ENCODE assay signal across 19 cellular contexts in the genomic region with DNA sequence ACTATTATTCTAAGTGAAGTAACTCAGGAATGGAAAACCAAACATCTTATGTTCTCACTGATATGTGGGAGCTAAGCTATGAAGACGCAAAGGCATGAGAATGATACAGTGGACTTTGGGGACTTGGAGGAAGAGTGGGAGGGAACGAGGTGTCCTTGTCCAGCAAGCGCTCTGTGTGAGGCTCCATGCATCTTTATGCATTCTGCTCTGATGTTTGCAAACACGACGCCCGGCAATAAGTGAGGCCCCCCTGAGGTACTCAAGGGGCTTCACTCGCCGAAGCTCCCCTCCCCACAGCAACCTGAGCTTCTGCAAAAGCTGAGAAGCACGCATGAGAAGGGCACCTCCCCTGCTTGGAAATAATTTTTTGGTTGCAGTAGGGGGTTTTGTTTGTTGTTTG.
DNase-seq lines count a peak whose midpoint lies in the region; ATAC-seq, FAIRE-seq and TF ChIP-seq lines count a peak whose summit lies in the region.
"Had no signal": no experiment of that assay in that cellular context is flagged by ENCODE, and none has a peak within 500 bp of the region (broad histone marks: within the 10 kb centered on the region; RNA-seq: fewer than 3 reads in every experiment).

No MANE protein-coding gene starts in this region.

- TF ChIP-seq POLR2A in H1 (IDR thresholded peaks at IDR 0.05; ENCODE audit: control extremely low read depth in 1 of 2, low read depth in 2 of 2, low read length in 2 of 2) (no peak), testis (IDR thresholded peaks at IDR 0.05) (no peak)

- FAIRE-seq in H1 (lab: Jason Lieb, UNC), result no peak

- H3K4ac ChIP-seq in H1 (replicated peaks; ENCODE audit: insufficient read length, low read depth, low read length), result no peak overlapping the region

- no peak overlapping the region for H4K5ac ChIP-seq in H1 (ENCODE audit: insufficient read length, low read depth, low read length)

- H3K79me2 ChIP-seq in H1 (ENCODE audit: control insufficient read depth in 1 of 2, insufficient read depth in 2 of 2, low read length in 2 of 2) (no peaks in the 10 kb centered on the region), parathyroid adenoma (no peaks in the 10 kb centered on the region)

- H3K27me3 ChIP-seq in left ventricle myocardium inferior (ENCODE audit: low read depth) (no peaks in the 10 kb centered on the region), heart right ventricle (no peaks in the 10 kb centered on the region), H1 (replicated peaks in 1 of 4; ENCODE audit: control insufficient read depth in 3 of 4, extremely low read depth in 1 of 4, insufficient read depth in 3 of 4, low read length in 3 of 4) (no peaks in the 10 kb centered on the region), parathyroid adenoma (ENCODE audit: control insufficient read depth, insufficient read depth, low read length) (no peaks in the 10 kb centered on the region), testis (no peaks in the 10 kb centered on the region)

- H2BK120ac ChIP-seq in H1 (replicated peaks; ENCODE audit: low read depth, low read length), result no peak overlapping the region

- H3K79me1 ChIP-seq in H1 (ENCODE audit: low read depth, low read length), result no peaks in the 10 kb centered on the region

- H3K4me1 ChIP-seq in left ventricle myocardium inferior, result peaks cover 33% of the 10 kb centered on the region
- H3K4me1 ChIP-seq in heart right ventricle, result peaks cover under 1 to 34% (median 24%) of the 10 kb centered on the region in 9 donors
- H3K4me1 ChIP-seq in H1 (replicated peaks in 1 of 4; ENCODE audit: control insufficient read depth in 3 of 4, insufficient read depth in 4 of 4, low read length in 3 of 4), result peaks cover 3 to 9% (median 7%) of the 10 kb centered on the region in 4 experiments; a peak in 6 of 7 replicates
- H3K4me1 ChIP-seq in parathyroid adenoma, result peaks cover 10% of the 10 kb centered on the region
- peaks cover 68% of the 10 kb centered on the region for H3K4me1 ChIP-seq in testis

- no peak overlapping the region for H2BK20ac ChIP-seq in H1 (ENCODE audit: low read length)

- DNase-seq in left ventricle myocardium inferior (no peak), heart right ventricle (no peak), H1 (ENCODE audit: low read depth in 1 of 2, low spot score in 2 of 2) (no peak), testis (peak; percentile 76), UCSD-AML1 (lab: John Stamatoyannopoulos, UW; ENCODE audit: unreplicated experiment) (no peak), NCI-H2171 treated with DMSO at 0.1 percent for 48 hours (lab: John Stamatoyannopoulos, UW) (no peak), SHP77 (lab: John Stamatoyannopoulos, UW) (no peak)
- DNase-seq: 8988T; CD4-positive, CD25-positive, alpha-beta regulatory T cell; COR-L47; DMS 273 treated with DMSO at 0.1 percent for 48 hours; DND-41; KBM-7; NCI-H1105 treated with DMSO at 0.1 percent for 48 hours; NCI-H1694; NCI-H2227 treated with DMSO at 0.1 percent for 48 hours; NCI-H524; RPMI8226 had no signal

- no peaks in the 10 kb centered on the region for H3K9me3 ChIP-seq in left ventricle myocardium inferior (replicated peaks)
- peaks cover 0 to 4% (median 0%) of the 10 kb centered on the region in 11 donors for H3K9me3 ChIP-seq in heart right ventricle
- H3K9me3 ChIP-seq in H1 (ENCODE audit: insufficient read depth in 2 of 2, low read depth in 1 of 2, low read length in 1 of 2), result no peaks in the 10 kb centered on the region
- no peaks in the 10 kb centered on the region for H3K9me3 ChIP-seq in parathyroid adenoma (ENCODE audit: control insufficient read depth, low read length)
- H3K9me3 ChIP-seq in testis, result no peaks in the 10 kb centered on the region

- no peak for TF ChIP-seq CTCF in left ventricle myocardium inferior (IDR thresholded peaks at IDR 0.05; ENCODE audit: borderline replicate concordance)
- no peak for TF ChIP-seq CTCF in heart right ventricle (IDR thresholded peaks at IDR 0.05)
- no peak for TF ChIP-seq CTCF in H1 (IDR thresholded peaks at IDR 0.05; ENCODE audit: control extremely low read depth in 1 of 3, insufficient read depth in 1 of 3, low read depth in 1 of 3, low read length in 3 of 3)
- no peak for TF ChIP-seq CTCF in parathyroid adenoma (IDR thresholded peaks at IDR 0.05)
- no peak for TF ChIP-seq CTCF in testis (IDR thresholded peaks at IDR 0.05)

- H3K4me2 ChIP-seq in H1 (ENCODE audit: insufficient read depth in 1 of 2, low read depth in 2 of 2, low read length in 2 of 2), result peak overlapping the region; percentile 9 to 39; a peak in 2 of 4 replicates
- no peak overlapping the region for H3K4me2 ChIP-seq in parathyroid adenoma (ENCODE audit: low read length)

- CTCF ChIA-PET in H1 (lab: Charles Lee; ENCODE audit: partially characterized antibody), result interaction anchor here (0.7 to 27.9 kb wide), 22 partner anchors 10 to 220 kb away, joined by 3 to 681 read pairs (median 4); no protein-coding TSS in a partner anchor

- no peak overlapping the region for H4K91ac ChIP-seq in H1 (replicated peaks; ENCODE audit: insufficient read length, low read length)

- no peak overlapping the region for H3K9ac ChIP-seq in H1 (replicated peaks in 1 of 4; ENCODE audit: extremely low read depth in 1 of 4, low read depth in 3 of 4, low read length in 3 of 4)
- no peak overlapping the region for H3K9ac ChIP-seq in parathyroid adenoma

- no peak overlapping the region for H2AK5ac ChIP-seq in H1 (ENCODE audit: low read depth, low read length)

- H3K4me3 ChIP-seq in left ventricle myocardium inferior, result no peak overlapping the region
- no peak overlapping the region for H3K4me3 ChIP-seq in heart right ventricle
- no peak overlapping the region for H3K4me3 ChIP-seq in H1 (ENCODE audit: extremely low read depth in 1 of 4, insufficient read depth in 2 of 4, low read depth in 3 of 4, low read length in 4 of 4)
- no peak overlapping the region for H3K4me3 ChIP-seq in parathyroid adenoma (ENCODE audit: low read depth, low read length)
- no peak overlapping the region for H3K4me3 ChIP-seq in testis

- intact Hi-C loops in left ventricle myocardium inferior (cut with micrococcal nuclease), result no loop called here
- intact Hi-C loops in heart right ventricle (cut with DNase I), result loop anchor here in 2 of 10 donors (5.0 kb wide), 2 partner anchors 62 to 77 kb away; no protein-coding TSS in a partner anchor
- intact Hi-C loops in testis (cut with DNase I; ENCODE audit: low total_unique reads), result no loop called here

- peak overlapping the region; percentile 42 for H3K27ac ChIP-seq in left ventricle myocardium inferior (replicated peaks)
- peak overlapping the region in 2 of 10 donors; percentile 30 to 58 for H3K27ac ChIP-seq in heart right ventricle
- H3K27ac ChIP-seq in H1 (ENCODE audit: low read depth, low read length), result no peak overlapping the region
- no peak overlapping the region for H3K27ac ChIP-seq in parathyroid adenoma
- H3K27ac ChIP-seq in testis, result peak overlapping the region; percentile 62 to 63

- peak overlapping the region; percentile 61; the same call in 1 of the 2 replicates for H2BK5ac ChIP-seq in H1 (ENCODE audit: low read depth, low read length)

- H3K36me3 ChIP-seq in left ventricle myocardium inferior (no peaks in the 10 kb centered on the region), heart right ventricle (no peaks in the 10 kb centered on the region), H1 (ENCODE audit: control insufficient read depth in 2 of 4, insufficient read depth in 4 of 4, low read length in 3 of 4) (no peaks in the 10 kb centered on the region), parathyroid adenoma (ENCODE audit: control insufficient read depth, insufficient read depth, low read length) (no peaks in the 10 kb centered on the region), testis (ENCODE audit: low read depth, missing control alignments) (no peaks in the 10 kb centered on the region)

- TF ChIP-seq EP300 in H1 (IDR thresholded peaks at IDR 0.05; ENCODE audit: borderline replicate concordance in 1 of 2, low read depth in 2 of 2, low read length in 2 of 2), result no peak

- no peak for TF ChIP-seq RAD21 in H1 (IDR thresholded peaks at IDR 0.05 in 1 of 2, conservative IDR thresholded peaks at IDR 0.05 in 1 of 2; ENCODE audit: low read depth in 2 of 2, low read length in 2 of 2)

- POLR2A ChIA-PET in H1 (lab: Charles Lee; ENCODE audit: partially characterized antibody), result interaction anchor here (1.0 to 1.3 kb wide), 2 partner anchors 39 to 42 kb away, joined by 3 read pairs; no protein-coding TSS in a partner anchor

- no peak overlapping the region for H3K56ac ChIP-seq in H1 (replicated peaks; ENCODE audit: insufficient read length, low read depth, low read length)

- no peak overlapping the region for H4K8ac ChIP-seq in H1 (ENCODE audit: extremely low read depth, insufficient read depth, low read length)

- no peak for ATAC-seq in heart right ventricle

- H3K18ac ChIP-seq in H1 (ENCODE audit: extremely low read depth, low read length), result no peak overlapping the region; the same call in 1 of the 2 replicates

- H2AFZ ChIP-seq in H1 (ENCODE audit: low read length) (no peak overlapping the region), parathyroid adenoma (peak overlapping the region; percentile 73)

- H2BK12ac ChIP-seq in H1 (ENCODE audit: low read depth, low read length), result peak overlapping the region; percentile 39; the same call in 1 of the 2 replicates

- H3K23ac ChIP-seq in H1 (ENCODE audit: insufficient read length), result no peak overlapping the region

- H3K23me2 ChIP-seq in H1 (ENCODE audit: low read depth, low read length), result no peaks in the 10 kb centered on the region

- peaks cover 0 to 5% of the 10 kb centered on the region in 2 experiments for H4K20me1 ChIP-seq in H1 (replicated peaks in 1 of 2; ENCODE audit: control insufficient read depth in 1 of 2, insufficient read depth in 2 of 2, low read length in 2 of 2)

- H2BK15ac ChIP-seq in H1 (ENCODE audit: low read length), result no peak overlapping the region

- no peak overlapping the region for H3K14ac ChIP-seq in H1 (ENCODE audit: insufficient read length)

- WGBS in heart right ventricle, 2 donors, result 73% methylated on average over 9 of the region's 9 CpGs
- 89% methylated on average over 9 of the region's 9 CpGs; no CpG with 5 or more reads in 1 of the 2 experiments for WGBS in H1 (ENCODE audit: extremely low coverage in 1 of 2, insufficient coverage in 1 of 2, insufficient read length in 1 of 2, insufficient replicate concordance in 2 of 2, low coverage in 1 of 2, low lambda C conversion rate in 2 of 2, missing lambda C conversion rate in 1 of 2), 2 experiments
- WGBS in testis, 2 donors, result 32 to 36% methylated on average over 9 of the region's 9 CpGs

TF ChIP-seq in H1, 55 proteins besides CTCF, POLR2A, EP300 and RAD21 (continues in another document):
- TF ChIP-seq GTF2F1 (IDR thresholded peaks at IDR 0.05; ENCODE audit: borderline replicate concordance, low read depth, low read length) (no peak), HDAC2 (IDR thresholded peaks at IDR 0.05; ENCODE audit: borderline replicate concordance in 1 of 2, low read depth in 2 of 2, low read length in 2 of 2) (no peak), CBX5 (IDR thresholded peaks at IDR 0.05; ENCODE audit: low read depth, low read length) (no peak), CBX8 (IDR thresholded peaks at IDR 0.05; ENCODE audit: borderline replicate concordance, low read depth, low read length) (no peak), SIX5 (IDR thresholded peaks at IDR 0.05; ENCODE audit: low read depth, low read length) (no peak), NRF1 (IDR thresholded peaks at IDR 0.05; ENCODE audit: low read depth, low read length) (no peak), SUZ12 (IDR thresholded peaks at IDR 0.05; ENCODE audit: low read length) (no peak)

Comparison
In these comparisons a context has a peak if more than half of its experiments do, and no peak if none do; other contexts are left out.
1. H3K27ac ChIP-seq: peak in left ventricle myocardium inferior (single experiment) and testis (2 of 2); none in H1 (single experiment) and parathyroid adenoma (single experiment).